20 cellular contexts compared by ENCODE assay signal in genomic region chr9:83681490-83681889, GRCh38. TPM values are rescaled to one million over a fixed set of nuclear protein-coding genes. Genes with fewer than 3 reads are reported as not detected.
DNase-seq lines count a peak whose midpoint lies in the region; ATAC-seq lines count a peak whose summit lies in the region.
"Had no signal": no experiment of that assay in that cellular context is flagged by ENCODE, and none has a peak within 500 bp of the region (broad histone marks: within the 10 kb centered on the region; RNA-seq: fewer than 3 reads in every experiment).

No MANE protein-coding gene starts in this region.

- no peak overlapping the region for H3K4me3 Mint-ChIP-seq in activated naive CD4-positive, alpha-beta T cell treated with anti-CD3 and anti-CD28 coated beads for 36 hours
- H3K4me3 Mint-ChIP-seq in memory B cell: no peak overlapping the region
- H3K4me3 Mint-ChIP-seq: CD8-positive, alpha-beta memory T cell had no signal

- H3K27ac Mint-ChIP-seq in activated naive CD4-positive, alpha-beta T cell treated with anti-CD3 and anti-CD28 coated beads for 36 hours: peak overlapping the region; percentile 24
- H3K27ac Mint-ChIP-seq in memory B cell: peak overlapping the region; percentile 52

- H3K9me3 Mint-ChIP-seq in activated naive CD4-positive, alpha-beta T cell treated with anti-CD3 and anti-CD28 coated beads for 36 hours: no peaks in the 10 kb centered on the region
- no peaks in the 10 kb centered on the region for H3K9me3 Mint-ChIP-seq in memory B cell
- H3K9me3 Mint-ChIP-seq: CD8-positive, alpha-beta memory T cell had no signal

- CTCF ChIA-PET in activated naive CD4-positive, alpha-beta T cell treated with anti-CD3 and anti-CD28 coated beads for 36 hours (lab: Charles Lee): no interaction called here

- ATAC-seq in GM18502 (IDR thresholded peaks at IDR 0.05; ENCODE audit: poor library complexity, unreplicated experiment) (peak; percentile 53), HG03469 (IDR thresholded peaks at IDR 0.05; ENCODE audit: unreplicated experiment) (peak; percentile 42), memory B cell (ENCODE audit: low read depth) (no peak), HG02759 (IDR thresholded peaks at IDR 0.05; ENCODE audit: unreplicated experiment) (no peak), HG03159 (IDR thresholded peaks at IDR 0.05; ENCODE audit: unreplicated experiment) (no peak)
- ATAC-seq: A549 had no signal

- DNase-seq in activated naive CD4-positive, alpha-beta T cell treated with anti-CD3 and anti-CD28 coated beads for 36 hours: no peak
- DNase-seq in activated naive CD4-positive, alpha-beta T cell treated with anti-CD3 and anti-CD28 coated beads, Interleukin-2, amount 50 U/mL, for 16 hours: no peak
- DNase-seq in memory B cell (ENCODE audit: low spot score in 2 of 2) (no peak), NCI-H2196 (lab: John Stamatoyannopoulos, UW; ENCODE audit: unreplicated experiment) (no peak)
- DNase-seq: CD8-positive, alpha-beta memory T cell; DMS53; EL; GM23248; HCEC 1CT; KG1; NCI-H1105 treated with DMSO at 0.1 percent for 48 hours; NCI-H1694; NCI-H2081 treated with DMSO at 0.1 percent for 48 hours; OCI-M1; SHP77 had no signal

- H3K36me3 Mint-ChIP-seq in activated naive CD4-positive, alpha-beta T cell treated with anti-CD3 and anti-CD28 coated beads for 36 hours (ENCODE audit: low read depth): peaks cover 30% of the 10 kb centered on the region
- H3K36me3 Mint-ChIP-seq in memory B cell: peaks cover 22% of the 10 kb centered on the region

- H3K27me3 Mint-ChIP-seq in activated naive CD4-positive, alpha-beta T cell treated with anti-CD3 and anti-CD28 coated beads for 36 hours (ENCODE audit: low read depth): no peaks in the 10 kb centered on the region
- H3K27me3 Mint-ChIP-seq in memory B cell: no peaks in the 10 kb centered on the region

- intact Hi-C loops in activated naive CD4-positive, alpha-beta T cell treated with anti-CD3 and anti-CD28 coated beads for 36 hours (cut with micrococcal nuclease): no loop called here

- H3K4me1 Mint-ChIP-seq in activated naive CD4-positive, alpha-beta T cell treated with anti-CD3 and anti-CD28 coated beads for 36 hours (ENCODE audit: low read depth): peaks cover 26% of the 10 kb centered on the region
- H3K4me1 Mint-ChIP-seq in memory B cell: peaks cover 15% of the 10 kb centered on the region

RNA-seq across cellular contexts. Expression of gene UBQLN1, which starts 26.3 kb away (rescaled TPM):
- 10 to 100 TPM; 84.8 to 87.1 TPM for total RNA-seq in activated naive CD4-positive, alpha-beta T cell treated with anti-CD3 and anti-CD28 coated beads for 36 hours

RNA-seq across cellular contexts. Expression of gene IDNK, which starts 58.5 kb away (rescaled TPM):
- total RNA-seq in activated naive CD4-positive, alpha-beta T cell treated with anti-CD3 and anti-CD28 coated beads for 36 hours: 1 to 10 TPM; 2.7 to 3.2 TPM

Comparison
In these comparisons a context has a peak if more than half of its experiments do, and no peak if none do; other contexts are left out.
1. ATAC-seq: peak in GM18502 (single experiment) and HG03469 (single experiment); none in memory B cell (single experiment), HG02759 (single experiment) and HG03159 (single experiment).